ENCODE assay signal across 8 cellular contexts in the genomic region with DNA sequence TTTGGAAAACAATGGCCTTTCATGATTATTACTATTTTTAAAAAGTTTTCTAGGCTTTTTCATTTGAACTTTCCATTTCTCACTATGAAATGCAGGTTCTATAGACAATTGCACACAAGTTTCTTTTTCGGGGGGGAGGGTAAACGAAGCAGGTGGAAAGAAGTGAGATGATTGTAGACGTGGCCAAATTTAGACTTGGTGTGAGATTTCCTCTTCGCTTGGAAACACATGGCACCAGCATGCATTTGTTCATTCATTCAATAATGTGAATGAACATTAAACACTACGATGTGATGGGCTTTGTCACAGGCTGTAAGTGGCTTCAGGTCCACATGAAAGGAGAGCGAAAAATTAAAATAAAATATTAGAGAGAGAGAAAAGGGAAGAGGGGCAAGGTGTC. TPM values are rescaled to one million over a fixed set of nuclear protein-coding genes. Genes with fewer than 3 reads are reported as not detected.
DNase-seq lines count a peak whose midpoint lies in the region; ATAC-seq, FAIRE-seq and TF ChIP-seq lines count a peak whose summit lies in the region.

No MANE protein-coding gene starts in this region.

- TF ChIP-seq CTCF in coronary artery (IDR thresholded peaks at IDR 0.05) (no peak), pancreas (IDR thresholded peaks at IDR 0.05) (no peak)

- no peaks in the 10 kb centered on the region for H3K27me3 ChIP-seq in ACC112 (ENCODE audit: insufficient read depth, low read length)
- no peaks in the 10 kb centered on the region for H3K27me3 ChIP-seq in pancreas

- H3K4me1 ChIP-seq in ACC112 (ENCODE audit: control insufficient read depth, insufficient read depth, low read length, unreplicated experiment) (peaks cover 34% of the 10 kb centered on the region), pancreas (no peaks in the 10 kb centered on the region)

- peak; percentile 13 for DNase-seq in GM19238 (ENCODE audit: insufficient read length, low spot score)
- no peak for DNase-seq in coronary artery (ENCODE audit: low spot score)
- DNase-seq in pancreas, result no peak
- no peak for DNase-seq in globus pallidus (ENCODE audit: low spot score)
- DNase-seq in ureter (ENCODE audit: low spot score), result no peak
- DNase-seq in NK-92 treated with Interleukin-12 subunit alpha and Interleukin-12 subunit beta, amount 100 ng/mL, for 24 hours (lab: John Stamatoyannopoulos, UW), result no peak

- H3K4me3 ChIP-seq in ACC112 (ENCODE audit: low read depth, low read length) (peak overlapping the region; percentile 76), coronary artery (peak overlapping the region; percentile 75), pancreas (peak overlapping the region in 3 of 4 donors; percentile 57 to 88 (median 87))

- no peak for FAIRE-seq in pancreas (lab: Jason Lieb, UNC)

- peak overlapping the region; percentile 95 for H2AFZ ChIP-seq in ACC112 (ENCODE audit: low read length, unreplicated experiment)

- peak; percentile 24 for ATAC-seq in HG03460 (IDR thresholded peaks at IDR 0.05; ENCODE audit: unreplicated experiment)
- ATAC-seq in pancreas, result no peak

- H3K27ac ChIP-seq in ACC112 (ENCODE audit: low read depth, low read length) (peak overlapping the region; percentile 93), coronary artery (peak overlapping the region; percentile 91 to 99), pancreas (peak overlapping the region in 2 of 4 donors; percentile 80 to 88)

- WGBS in pancreas, 2 donors, result 62 to 67% methylated on average over 6 of the region's 6 CpGs

- no peaks in the 10 kb centered on the region for H3K36me3 ChIP-seq in ACC112 (ENCODE audit: insufficient read depth, low read length)
- no peaks in the 10 kb centered on the region for H3K36me3 ChIP-seq in pancreas

- intact Hi-C loops in pancreas (cut with DNase I), result no loop called here

- H3K9me3 ChIP-seq in pancreas, result no peaks in the 10 kb centered on the region

- H3K79me2 ChIP-seq in ACC112 (ENCODE audit: control insufficient read depth, insufficient read depth, low read length, unreplicated experiment), result no peaks in the 10 kb centered on the region

RNA-seq across cellular contexts. Expression of a gene that starts 35.9 kb away (rescaled TPM):
- total RNA-seq in pancreas (under 1 TPM; 0.09 to 0.79 (median 0.14) TPM), ureter (not detected)
- polyA plus RNA-seq in pancreas, result 1 to 10 TPM in 1 of 2 donors, under 1 TPM in 1; 0.27 to 2.2 TPM
